In genomic region chr2:183078467-183079334, GRCh38 we compare ENCODE assay signal across 8 cellular contexts. TPM values are rescaled to one million over a fixed set of nuclear protein-coding genes. Genes with fewer than 3 reads are reported as not detected.
A peak's percentile ranks its signal among the peaks of the same experiment; 100 is the strongest.
DNase-seq lines count a peak whose midpoint lies in the region; ATAC-seq and TF ChIP-seq lines count a peak whose summit lies in the region.

DUSP19 (plus strand) TSS chr2:183078747; CDS start chr2:183078934, 187 bp downstream.

- peak within 1 kb of the TSS; percentile 80 for H3K27ac ChIP-seq in neural cell (ENCODE audit: low read length)

- no peaks in the 10 kb centered on the region for H3K9me3 ChIP-seq in neural cell (ENCODE audit: low read length)

- no peaks in the 10 kb centered on the region for H3K36me3 ChIP-seq in neural cell (ENCODE audit: insufficient read depth, low read length)

- TF ChIP-seq EP300 in neural cell (conservative IDR thresholded peaks at IDR 0.05; ENCODE audit: poor library complexity, severe bottlenecking) = peak; percentile 49

- H3K4me1 Mint-ChIP-seq in stimulated activated naive CD8-positive, alpha-beta T cell treated with anti-CD3 and anti-CD28 coated beads, Interleukin-15, amount 100 ng/mL, for 72 hours = no peaks in the 10 kb centered on the region

- H4K20me1 ChIP-seq in neural cell (ENCODE audit: insufficient read depth) = no peaks in the 10 kb centered on the region

- peaks cover 4% of the 10 kb centered on the region for H3K27me3 ChIP-seq in neural cell (ENCODE audit: insufficient read depth, low read depth, low read length)

- no peaks in the 10 kb centered on the region for H3K79me2 ChIP-seq in neural cell (replicated peaks; ENCODE audit: insufficient read depth, low read length)

- H3K27ac Mint-ChIP-seq in stimulated activated naive CD8-positive, alpha-beta T cell treated with anti-CD3 and anti-CD28 coated beads, Interleukin-15, amount 100 ng/mL, for 72 hours = peak within 1 kb of the TSS; percentile 72 to 83

- peak within 1 kb of the TSS; percentile 96 for H2AFZ ChIP-seq in neural cell (ENCODE audit: low read depth, low read length)

- peak; percentile 91 for ATAC-seq in stimulated activated naive CD8-positive, alpha-beta T cell treated with anti-CD3 and anti-CD28 coated beads, Interleukin-15, amount 100 ng/mL, for 72 hours

- TF ChIP-seq CTCF in LNCaP clone FGC (IDR thresholded peaks at IDR 0.05; ENCODE audit: control insufficient read depth, extremely low read depth, insufficient read depth) (no peak), fibroblast of villous mesenchyme (IDR thresholded peaks at IDR 0.05; ENCODE audit: insufficient read depth, low read depth, low read length) (no peak), neural cell (IDR thresholded peaks at IDR 0.05; ENCODE audit: poor library complexity, severe bottlenecking) (peak; percentile 17)

- H3K4me3 ChIP-seq in LNCaP clone FGC (ENCODE audit: low read depth, low read length) (peak within 1 kb of the TSS; percentile 67), fibroblast of villous mesenchyme (ENCODE audit: low read depth, low read length) (peak within 1 kb of the TSS; percentile 87), neural cell (ENCODE audit: low read length) (peak within 1 kb of the TSS; percentile 71)

- peak within 1 kb of the TSS; percentile 65 for H3K4me2 ChIP-seq in neural cell (ENCODE audit: low read length)

- peak within 1 kb of the TSS; percentile 90 to 96 for H3K4me3 Mint-ChIP-seq in stimulated activated naive CD8-positive, alpha-beta T cell treated with anti-CD3 and anti-CD28 coated beads, Interleukin-15, amount 100 ng/mL, for 72 hours

- no peaks in the 10 kb centered on the region for H3K9me3 Mint-ChIP-seq in stimulated activated naive CD8-positive, alpha-beta T cell treated with anti-CD3 and anti-CD28 coated beads, Interleukin-15, amount 100 ng/mL, for 72 hours

- no peaks in the 10 kb centered on the region for H3F3A ChIP-seq in neural cell (ENCODE audit: insufficient read depth, low read length, poor library complexity, severe bottlenecking)

- peak within 1 kb of the TSS; percentile 74 for H3K9ac ChIP-seq in neural cell (ENCODE audit: low read length)

- H3K9me2 ChIP-seq in neural cell (ENCODE audit: insufficient read depth, low read length) = no peaks in the 10 kb centered on the region

- H3K27me3 Mint-ChIP-seq in stimulated activated naive CD8-positive, alpha-beta T cell treated with anti-CD3 and anti-CD28 coated beads, Interleukin-15, amount 100 ng/mL, for 72 hours = no peaks in the 10 kb centered on the region

- peak; percentile 92 for DNase-seq in ELR (ENCODE audit: low read depth)
- DNase-seq in H4 (ENCODE audit: low spot score) = peak; percentile 90
- DNase-seq in LNCaP clone FGC (ENCODE audit: low read depth) = peak; percentile 95
- peak; percentile 87 for DNase-seq in RPMI8226
- DNase-seq in activated effector memory CD4-positive, alpha-beta T cell treated with Interleukin-2 at 50 U/mL for 16 hours = peak; percentile 66
- DNase-seq in fibroblast of villous mesenchyme (ENCODE audit: low read depth) = peak; percentile 92
- peak; percentile 79 to 84 for DNase-seq in stimulated activated naive CD8-positive, alpha-beta T cell treated with anti-CD3 and anti-CD28 coated beads, Interleukin-15, amount 100 ng/mL, for 72 hours

- no peak for TF ChIP-seq RAD21 in neural cell (conservative IDR thresholded peaks at IDR 0.05)

TF ChIP-seq in neural cell, 6 proteins besides CTCF, POLR2A, EP300 and RAD21:
- TF ChIP-seq SMC3 (conservative IDR thresholded peaks at IDR 0.05; ENCODE audit: poor library complexity) (peak; percentile 43), EZH2 (IDR thresholded peaks at IDR 0.05; ENCODE audit: borderline replicate concordance, insufficient read depth, low read length, poor library complexity, severe bottlenecking) (no peak), MXI1 (conservative IDR thresholded peaks at IDR 0.05; ENCODE audit: poor library complexity, severe bottlenecking) (peak; percentile 50), TAF1 (IDR thresholded peaks at IDR 0.05; ENCODE audit: low read depth) (peak; percentile 95), POLR2AphosphoS5 (IDR thresholded peaks at IDR 0.05) (peak; percentile 89)
- TF ChIP-seq, protein P1, sequence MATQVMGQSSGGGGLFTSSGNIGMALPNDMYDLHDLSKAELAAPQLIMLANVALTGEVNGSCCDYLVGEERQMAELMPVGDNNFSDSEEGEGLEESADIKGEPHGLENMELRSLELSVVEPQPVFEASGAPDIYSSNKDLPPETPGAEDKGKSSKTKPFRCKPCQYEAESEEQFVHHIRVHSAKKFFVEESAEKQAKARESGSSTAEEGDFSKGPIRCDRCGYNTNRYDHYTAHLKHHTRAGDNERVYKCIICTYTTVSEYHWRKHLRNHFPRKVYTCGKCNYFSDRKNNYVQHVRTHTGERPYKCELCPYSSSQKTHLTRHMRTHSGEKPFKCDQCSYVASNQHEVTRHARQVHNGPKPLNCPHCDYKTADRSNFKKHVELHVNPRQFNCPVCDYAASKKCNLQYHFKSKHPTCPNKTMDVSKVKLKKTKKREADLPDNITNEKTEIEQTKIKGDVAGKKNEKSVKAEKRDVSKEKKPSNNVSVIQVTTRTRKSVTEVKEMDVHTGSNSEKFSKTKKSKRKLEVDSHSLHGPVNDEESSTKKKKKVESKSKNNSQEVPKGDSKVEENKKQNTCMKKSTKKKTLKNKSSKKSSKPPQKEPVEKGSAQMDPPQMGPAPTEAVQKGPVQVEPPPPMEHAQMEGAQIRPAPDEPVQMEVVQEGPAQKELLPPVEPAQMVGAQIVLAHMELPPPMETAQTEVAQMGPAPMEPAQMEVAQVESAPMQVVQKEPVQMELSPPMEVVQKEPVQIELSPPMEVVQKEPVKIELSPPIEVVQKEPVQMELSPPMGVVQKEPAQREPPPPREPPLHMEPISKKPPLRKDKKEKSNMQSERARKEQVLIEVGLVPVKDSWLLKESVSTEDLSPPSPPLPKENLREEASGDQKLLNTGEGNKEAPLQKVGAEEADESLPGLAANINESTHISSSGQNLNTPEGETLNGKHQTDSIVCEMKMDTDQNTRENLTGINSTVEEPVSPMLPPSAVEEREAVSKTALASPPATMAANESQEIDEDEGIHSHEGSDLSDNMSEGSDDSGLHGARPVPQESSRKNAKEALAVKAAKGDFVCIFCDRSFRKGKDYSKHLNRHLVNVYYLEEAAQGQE (IDR thresholded peaks at IDR 0.05; ENCODE audit: borderline replicate concordance) = peak; percentile 95

RNA-seq across cellular contexts. Expression of gene DUSP19, which starts in this region (rescaled TPM):
- 1.7 and 3.3 TPM in 2 replicates for total RNA-seq in H4 (2014; rRNA removed; shearing (Covaris generic))
- 1.6 and 5.6 TPM in 2 replicates for total RNA-seq in fibroblast of villous mesenchyme
- polyA plus RNA-seq in neural cell = 5.6 and 7.7 TPM in 2 replicates
- polyA minus RNA-seq in neural cell = 7.5 and 8.1 TPM in 2 replicates

Comparison
In these comparisons a context has a peak if more than half of its experiments do, and no peak if none do; other contexts are left out.
1. Peak in every context shown above with its lines: DNase-seq, ATAC-seq, H3K4me3 ChIP-seq and H3K27ac ChIP-seq.